In genomic region chr10:108788891-108789290, GRCh38 we compare ENCODE assay signal across 17 cellular contexts.
DNase-seq lines count a peak whose midpoint lies in the region; ATAC-seq, FAIRE-seq and TF ChIP-seq lines count a peak whose summit lies in the region.
"Had no signal": no experiment of that assay in that cellular context is flagged by ENCODE, and none has a peak within 500 bp of the region (broad histone marks: within the 10 kb centered on the region; RNA-seq: fewer than 3 reads in every experiment).

No MANE protein-coding gene starts in this region.

- peak; percentile 13 for FAIRE-seq in astrocyte (lab: Jason Lieb, UNC)
- FAIRE-seq: GM19239 had no signal

- intact Hi-C loops in MCF 10A (cut with micrococcal nuclease), result no loop called here
- intact Hi-C loops in mammary epithelial cell (cut with micrococcal nuclease), result no loop called here
- intact Hi-C loops in spleen (cut with DNase I; ENCODE audit: low total_unique reads), result no loop called here

- H3K9ac ChIP-seq in mammary epithelial cell (ENCODE audit: insufficient read depth, low read length), result no peak overlapping the region
- no peak overlapping the region for H3K9ac ChIP-seq in astrocyte (ENCODE audit: low read length)
- H3K9ac ChIP-seq: BLaER1 treated with 17β-estradiol and CSF1 and Interleukin-3, amounts not matched to agents 10 nM and 100 nM had no signal

- no peaks in the 10 kb centered on the region for H4K20me1 ChIP-seq in mammary epithelial cell (ENCODE audit: insufficient read depth, low read length)
- H4K20me1 ChIP-seq in astrocyte (ENCODE audit: insufficient read depth, low read length), result no peaks in the 10 kb centered on the region
- H4K20me1 ChIP-seq: BLaER1 treated with 17β-estradiol and CSF1 and Interleukin-3, amounts not matched to agents 10 nM and 100 nM had no signal

- in situ Hi-C loops in mammary epithelial cell (cut with MboI; ENCODE audit: low sequenced_read_pairs in 2 of 2), result no loop called here

- no peak for TF ChIP-seq CTCF in MCF 10A (IDR thresholded peaks at IDR 0.05; ENCODE audit: unreplicated experiment)
- no peak for TF ChIP-seq CTCF in mammary epithelial cell (conservative IDR thresholded peaks at IDR 0.05 in 1 of 2, IDR thresholded peaks at IDR 0.05 in 1 of 2; ENCODE audit: extremely low read depth in 1 of 2, insufficient read depth in 1 of 2, low read depth in 1 of 2, low read length in 2 of 2)
- no peak for TF ChIP-seq CTCF in astrocyte (IDR thresholded peaks at IDR 0.05; ENCODE audit: insufficient read depth, low read depth, low read length)
- TF ChIP-seq CTCF in spleen (IDR thresholded peaks at IDR 0.05 in 8 of 11, conservative IDR thresholded peaks at IDR 0.05 in 3 of 11), result no peak

- no TSS peak for BruUV-seq in MCF 10A (replicated peaks; lab: Mats Ljungman, UMichigan)
- no TSS peak for BruUV-seq in mammary epithelial cell (replicated peaks; lab: Mats Ljungman, UMichigan)

- H3K9me3 ChIP-seq in mammary epithelial cell (replicated peaks; ENCODE audit: insufficient read depth, low read length) (peaks cover 6% of the 10 kb centered on the region), astrocyte (ENCODE audit: insufficient read depth, low read depth, low read length) (no peaks in the 10 kb centered on the region), spleen (peaks cover 0 to 35% (median 17%) of the 10 kb centered on the region in 8 donors)

- dilution Hi-C loops in mammary epithelial cell (cut with HindIII; ENCODE audit: low sequenced_read_pairs), result no loop called here

- H3K27me3 Mint-ChIP-seq in MCF 10A (ENCODE audit: insufficient read depth, unreplicated experiment), result no peaks in the 10 kb centered on the region
- no peaks in the 10 kb centered on the region for H3K27me3 Mint-ChIP-seq in astrocyte (ENCODE audit: low read depth, unreplicated experiment)
- H3K27me3 Mint-ChIP-seq: CD4-positive, CD25-positive, alpha-beta regulatory T cell had no signal

- H3K4me3 ChIP-seq in mammary epithelial cell (replicated peaks in 1 of 3; ENCODE audit: insufficient read depth in 1 of 3, low read depth in 2 of 3, low read length in 3 of 3) (no peak overlapping the region), astrocyte (ENCODE audit: insufficient read depth, low read depth, low read length) (no peak overlapping the region), spleen (no peak overlapping the region)
- H3K4me3 ChIP-seq: BLaER1 treated with 17β-estradiol and CSF1 and Interleukin-3, amounts not matched to agents 10 nM and 100 nM had no signal

- H3K27ac ChIP-seq in mammary epithelial cell (ENCODE audit: insufficient read depth, low read depth, low read length) (no peak overlapping the region), astrocyte (ENCODE audit: low read depth, low read length) (peak overlapping the region; percentile 76), spleen (no peak overlapping the region)
- H3K27ac ChIP-seq: BLaER1 treated with 17β-estradiol and CSF1 and Interleukin-3, amounts not matched to agents 10 nM and 100 nM had no signal

- no peak for ATAC-seq in GM19463 (IDR thresholded peaks at IDR 0.05; ENCODE audit: unreplicated experiment)
- ATAC-seq: HCT116 had no signal

- H3K27me3 ChIP-seq in mammary epithelial cell (ENCODE audit: insufficient read depth, low read length) (no peaks in the 10 kb centered on the region), astrocyte (ENCODE audit: insufficient read depth, low read length) (no peaks in the 10 kb centered on the region), spleen (replicated peaks in 1 of 7) (no peaks in the 10 kb centered on the region)
- H3K27me3 ChIP-seq: BLaER1 treated with 17β-estradiol and CSF1 and Interleukin-3, amounts not matched to agents 10 nM and 100 nM had no signal

- H3K4me1 ChIP-seq in mammary epithelial cell (ENCODE audit: insufficient read depth, low read length) (peaks cover 12% of the 10 kb centered on the region), astrocyte (ENCODE audit: insufficient read depth, low read length) (peaks cover 26% of the 10 kb centered on the region), spleen (no peaks in the 10 kb centered on the region)

- POLR2A ChIA-PET in MCF 10A (lab: Yijun Ruan, JAX), result no interaction called here

- CTCF ChIA-PET in MCF 10A (lab: Yijun Ruan, JAX), result interaction anchor here (1.1 to 1.6 kb wide), 4 partner anchors 8 to 585 kb away, joined by 3 to 4 read pairs (median 3); no protein-coding TSS in a partner anchor
- CTCF ChIA-PET in mammary epithelial cell (lab: Charles Lee; ENCODE audit: low non-redundant PET), result no interaction called here

- DNase-seq in MCF 10A (ENCODE audit: unreplicated experiment), result no peak
- DNase-seq in mammary epithelial cell, result no peak
- DNase-seq in M059J (ENCODE audit: low read depth), result peak; percentile 69
- DNase-seq in astrocyte (ENCODE audit: low read depth), result no peak
- DNase-seq in kidney glomerular epithelial cell (lab: John Stamatoyannopoulos, UW), result no peak
- DNase-seq in spleen, result no peak
- no peak for DNase-seq in hepatic stellate cell (ENCODE audit: low spot score)
- DNase-seq: 8988T; AML-193; CD4-positive, CD25-positive, alpha-beta regulatory T cell; DMS 273 treated with DMSO at 0.1 percent for 48 hours; DMS79; GF-D8 had no signal

- no peak overlapping the region for H3K4me3 Mint-ChIP-seq in MCF 10A (ENCODE audit: unreplicated experiment)
- no peak overlapping the region for H3K4me3 Mint-ChIP-seq in astrocyte (ENCODE audit: unreplicated experiment)
- H3K4me3 Mint-ChIP-seq: CD4-positive, CD25-positive, alpha-beta regulatory T cell had no signal

- H3K36me3 Mint-ChIP-seq in MCF 10A (ENCODE audit: insufficient read depth, unreplicated experiment) (no peaks in the 10 kb centered on the region), astrocyte (ENCODE audit: low read depth, unreplicated experiment) (peaks cover 2% of the 10 kb centered on the region)

- H3K9me3 Mint-ChIP-seq in MCF 10A (ENCODE audit: unreplicated experiment) (peaks cover 8% of the 10 kb centered on the region), astrocyte (ENCODE audit: unreplicated experiment) (peaks cover 16% of the 10 kb centered on the region)

- H3K4me1 Mint-ChIP-seq in MCF 10A (ENCODE audit: insufficient read depth, unreplicated experiment), result peaks cover 22% of the 10 kb centered on the region
- H3K4me1 Mint-ChIP-seq in astrocyte (ENCODE audit: low read depth, unreplicated experiment), result peaks cover 47% of the 10 kb centered on the region
- H3K4me1 Mint-ChIP-seq: CD4-positive, CD25-positive, alpha-beta regulatory T cell had no signal

- H3K36me3 ChIP-seq in mammary epithelial cell (ENCODE audit: insufficient read depth, low read length) (no peaks in the 10 kb centered on the region), astrocyte (ENCODE audit: insufficient read depth, low read length) (no peaks in the 10 kb centered on the region), spleen (no peaks in the 10 kb centered on the region)
- H3K36me3 ChIP-seq: BLaER1 treated with 17β-estradiol and CSF1 and Interleukin-3, amounts not matched to agents 10 nM and 100 nM had no signal

- peak overlapping the region; percentile 11 for H3K27ac Mint-ChIP-seq in MCF 10A (ENCODE audit: low read depth, unreplicated experiment)
- H3K27ac Mint-ChIP-seq in astrocyte (ENCODE audit: unreplicated experiment), result peak overlapping the region; percentile 60
- H3K27ac Mint-ChIP-seq: CD4-positive, CD25-positive, alpha-beta regulatory T cell had no signal

- no peak overlapping the region for H2AFZ ChIP-seq in mammary epithelial cell (ENCODE audit: low read depth, low read length)
- H2AFZ ChIP-seq in astrocyte (ENCODE audit: low read depth, low read length), result no peak overlapping the region

- H3K4me2 ChIP-seq in mammary epithelial cell (ENCODE audit: insufficient read depth, low read depth, low read length), result no peak overlapping the region
- no peak overlapping the region for H3K4me2 ChIP-seq in astrocyte (ENCODE audit: low read length)

- TF ChIP-seq POLR2A in spleen (IDR thresholded peaks at IDR 0.05), result no peak

- WGBS in mammary epithelial cell (ENCODE audit: low coverage, missing lambda C conversion rate), result 50% methylated on average over 1 of the region's 1 CpG
- WGBS in spleen, 5 donors, result 79 to 89% (median 82%) methylated on average over 1 of the region's 1 CpG

- H3K79me2 ChIP-seq in mammary epithelial cell (ENCODE audit: insufficient read depth, low read length) (no peaks in the 10 kb centered on the region), astrocyte (ENCODE audit: insufficient read depth, low read length) (no peaks in the 10 kb centered on the region)
